1 cellular context compared by ENCODE assay signal in genomic region chr5:14447958-14448881, GRCh38.
A peak's percentile ranks its signal among the peaks of the same experiment; 100 is the strongest.
TF ChIP-seq lines count a peak whose summit lies in the region.

No MANE protein-coding gene starts in this region.

TF ChIP-seq in GM12878, 131 proteins besides CTCF, POLR2A, EP300 and RAD21 (continued from another document and continues in another):
- no peak for TF ChIP-seq E2F4 (IDR thresholded peaks at IDR 0.05; ENCODE audit: low read depth, low read length)
- TF ChIP-seq ZNF622 (IDR thresholded peaks at IDR 0.05): no peak
- TF ChIP-seq NFIC (IDR thresholded peaks at IDR 0.05; ENCODE audit: low read depth, low read length): peak; percentile 88
- no peak for TF ChIP-seq SMAD5 (IDR thresholded peaks at IDR 0.05; ENCODE audit: low read depth)
- no peak for TF ChIP-seq SUZ12 (IDR thresholded peaks at IDR 0.05; ENCODE audit: unreplicated experiment)
- TF ChIP-seq TAF1 (IDR thresholded peaks at IDR 0.05; ENCODE audit: borderline replicate concordance, low read depth, low read length): no peak
- no peak for TF ChIP-seq LARP7 (IDR thresholded peaks at IDR 0.05)
- no peak for TF ChIP-seq MEF2B (IDR thresholded peaks at IDR 0.05; ENCODE audit: partially characterized antibody, poor library complexity, severe bottlenecking)
- TF ChIP-seq IRF4 (IDR thresholded peaks at IDR 0.05; ENCODE audit: low read depth, low read length): no peak
- peak; percentile 63 for TF ChIP-seq ATF2 (IDR thresholded peaks at IDR 0.05; ENCODE audit: low read length)
- no peak for TF ChIP-seq CHD1 (IDR thresholded peaks at IDR 0.05; ENCODE audit: low read depth, low read length)
- no peak for TF ChIP-seq STAT1 (conservative IDR thresholded peaks at IDR 0.05)
- no peak for TF ChIP-seq CEBPB (IDR thresholded peaks at IDR 0.05; ENCODE audit: borderline replicate concordance in 1 of 2, low read depth in 2 of 2, low read length in 2 of 2)
- no peak for TF ChIP-seq ASH2L (IDR thresholded peaks at IDR 0.05; ENCODE audit: borderline replicate concordance, low read depth)
- TF ChIP-seq RB1 (IDR thresholded peaks at IDR 0.05; ENCODE audit: borderline replicate concordance): no peak
- no peak for TF ChIP-seq HDGF (IDR thresholded peaks at IDR 0.05)
- peak; percentile 28; the same call in 1 of the 2 replicates for TF ChIP-seq PML (IDR thresholded peaks at IDR 0.05; ENCODE audit: low read length)
- TF ChIP-seq ETV6 (conservative IDR thresholded peaks at IDR 0.05 in 1 of 2, IDR thresholded peaks at IDR 0.05 in 1 of 2; ENCODE audit: borderline replicate concordance in 1 of 2, low read depth in 1 of 2): no peak
- TF ChIP-seq NBN (IDR thresholded peaks at IDR 0.05): no peak
- no peak for TF ChIP-seq ZSCAN29 (IDR thresholded peaks at IDR 0.05)
- no peak for TF ChIP-seq BCLAF1 (IDR thresholded peaks at IDR 0.05)
- TF ChIP-seq E4F1 (IDR thresholded peaks at IDR 0.05; ENCODE audit: borderline replicate concordance, partially characterized antibody): no peak
- TF ChIP-seq EED (IDR thresholded peaks at IDR 0.05; ENCODE audit: low read depth): peak; percentile 79
- no peak for TF ChIP-seq NR2F1 (conservative IDR thresholded peaks at IDR 0.05)
- no peak; the same call in 1 of the 2 replicates for TF ChIP-seq RUNX3 (IDR thresholded peaks at IDR 0.05; ENCODE audit: low read length)
- TF ChIP-seq IRF3 (IDR thresholded peaks at IDR 0.05): no peak
- no peak for TF ChIP-seq KAT2A (conservative IDR thresholded peaks at IDR 0.05; ENCODE audit: control insufficient read depth, low read depth, low read length)
- no peak for TF ChIP-seq IKZF2 (IDR thresholded peaks at IDR 0.05)
- no peak for TF ChIP-seq BCL11A (IDR thresholded peaks at IDR 0.05; ENCODE audit: low read depth, low read length)
- TF ChIP-seq CHD4 (IDR thresholded peaks at IDR 0.05): no peak
- no peak for TF ChIP-seq ZBTB11 (CRISPR knock-in tag; IDR thresholded peaks at IDR 0.05)
- peak; percentile 65 for TF ChIP-seq USF1 (IDR thresholded peaks at IDR 0.05; ENCODE audit: borderline replicate concordance, extremely low read length, insufficient read depth, low read depth, low read length)
- no peak for TF ChIP-seq CEBPZ (IDR thresholded peaks at IDR 0.05; ENCODE audit: low read depth, low read length)
- TF ChIP-seq CBX5 (IDR thresholded peaks at IDR 0.05; ENCODE audit: low read depth): no peak
- no peak for TF ChIP-seq BHLHE40 (IDR thresholded peaks at IDR 0.05; ENCODE audit: borderline replicate concordance in 1 of 2, low read depth in 2 of 2, low read length in 1 of 2)
- TF ChIP-seq MXI1 (IDR thresholded peaks at IDR 0.05; ENCODE audit: low read depth, low read length): no peak
- TF ChIP-seq SKIL (IDR thresholded peaks at IDR 0.05; ENCODE audit: low read depth, poor library complexity, severe bottlenecking): no peak
- TF ChIP-seq MTA2 (IDR thresholded peaks at IDR 0.05; ENCODE audit: low read depth): no peak
- peak; percentile 68; the same call in 1 of the 2 replicates for TF ChIP-seq CREB1 (IDR thresholded peaks at IDR 0.05; ENCODE audit: low read depth)
- TF ChIP-seq ESRRA (IDR thresholded peaks at IDR 0.05; ENCODE audit: low read length): no peak
- no peak for TF ChIP-seq DPF2 (IDR thresholded peaks at IDR 0.05)
- TF ChIP-seq USF2 (IDR thresholded peaks at IDR 0.05; ENCODE audit: borderline replicate concordance, low read depth, low read length): no peak
- no peak for TF ChIP-seq RAD51 (IDR thresholded peaks at IDR 0.05)
- peak; percentile 63; the same call in 1 of the 2 replicates for TF ChIP-seq PAX5 (IDR thresholded peaks at IDR 0.05; ENCODE audit: borderline replicate concordance, low read depth, low read length)
